1 cellular context compared by ENCODE assay signal in the genomic region with DNA sequence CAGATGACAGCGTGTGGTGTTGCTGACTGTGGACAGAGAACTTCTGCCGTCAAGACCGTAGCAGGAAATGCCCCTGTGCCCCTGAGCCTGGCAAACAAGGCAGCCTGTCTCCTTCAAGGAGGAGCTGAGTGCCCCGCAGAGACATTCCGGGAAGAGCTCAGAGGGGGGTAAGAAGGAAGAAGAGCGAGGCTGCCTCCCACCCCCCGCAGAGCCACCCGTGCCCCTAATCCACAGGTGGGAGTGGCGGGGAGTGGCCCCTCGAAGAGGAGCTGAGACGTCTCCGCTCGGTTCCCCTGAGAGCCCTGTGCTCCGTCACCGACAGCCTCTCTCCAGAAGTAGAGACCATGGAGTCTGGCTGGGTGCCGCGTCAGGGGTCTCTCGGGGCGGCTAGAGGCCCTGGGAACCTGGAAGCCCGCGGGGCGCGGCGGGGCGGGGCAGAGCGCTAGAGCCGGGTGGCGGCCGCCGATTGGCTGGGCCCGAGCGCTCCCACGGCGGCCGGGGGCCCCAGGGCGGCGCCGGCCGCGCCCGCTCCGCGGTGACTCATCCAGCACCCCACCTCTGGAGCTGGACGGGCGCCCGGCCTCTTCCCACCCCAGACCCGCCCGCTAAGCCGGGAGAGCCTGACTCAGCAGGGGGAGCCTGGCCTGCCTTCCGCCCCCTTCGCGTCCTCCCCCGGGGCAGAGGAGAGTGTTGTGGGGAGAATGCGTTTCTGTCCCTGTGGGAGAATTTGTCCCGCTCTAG.
TF ChIP-seq lines count a peak whose summit lies in the region.

No MANE protein-coding gene starts in this region.

TF ChIP-seq in K562, 482 proteins besides CTCF, POLR2A, EP300 and RAD21 (continued from another document and continues in another):
- TF ChIP-seq, protein P1, sequence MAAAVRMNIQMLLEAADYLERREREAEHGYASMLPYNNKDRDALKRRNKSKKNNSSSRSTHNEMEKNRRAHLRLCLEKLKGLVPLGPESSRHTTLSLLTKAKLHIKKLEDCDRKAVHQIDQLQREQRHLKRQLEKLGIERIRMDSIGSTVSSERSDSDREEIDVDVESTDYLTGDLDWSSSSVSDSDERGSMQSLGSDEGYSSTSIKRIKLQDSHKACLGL (CRISPR knock-in tag; IDR thresholded peaks at IDR 0.05; ENCODE audit: borderline replicate concordance, poor library complexity, severe bottlenecking), result no peak
- TF ChIP-seq, protein P2, sequence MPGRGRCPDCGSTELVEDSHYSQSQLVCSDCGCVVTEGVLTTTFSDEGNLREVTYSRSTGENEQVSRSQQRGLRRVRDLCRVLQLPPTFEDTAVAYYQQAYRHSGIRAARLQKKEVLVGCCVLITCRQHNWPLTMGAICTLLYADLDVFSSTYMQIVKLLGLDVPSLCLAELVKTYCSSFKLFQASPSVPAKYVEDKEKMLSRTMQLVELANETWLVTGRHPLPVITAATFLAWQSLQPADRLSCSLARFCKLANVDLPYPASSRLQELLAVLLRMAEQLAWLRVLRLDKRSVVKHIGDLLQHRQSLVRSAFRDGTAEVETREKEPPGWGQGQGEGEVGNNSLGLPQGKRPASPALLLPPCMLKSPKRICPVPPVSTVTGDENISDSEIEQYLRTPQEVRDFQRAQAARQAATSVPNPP (IDR thresholded peaks at IDR 0.05; ENCODE audit: borderline replicate concordance, insufficient read depth, insufficient read length), result no peak
- TF ChIP-seq WHSC1 (IDR thresholded peaks at IDR 0.05; ENCODE audit: low read length) (no peak), MYC (IDR thresholded peaks at IDR 0.05; ENCODE audit: low read depth, low read length) (no peak; the same call in 1 of the 2 replicates), MYC (CRISPR knock-in tag; IDR thresholded peaks at IDR 0.05; ENCODE audit: borderline replicate concordance, low read depth) (no peak), CBX1 (IDR thresholded peaks at IDR 0.05; ENCODE audit: low read depth) (no peak; the same call in 1 of the 2 replicates), RBM17 (IDR thresholded peaks at IDR 0.05; ENCODE audit: borderline replicate concordance, low read depth, low read length) (no peak), ZFX (CRISPR knock-in tag; IDR thresholded peaks at IDR 0.05) (peak; percentile 32; the same call in 1 of the 2 replicates), NCOR1 (IDR thresholded peaks at IDR 0.05) (peak; percentile 60), ETS2 (tag; IDR thresholded peaks at IDR 0.05; ENCODE audit: borderline replicate concordance, poor library complexity, severe bottlenecking) (no peak), POLR3G (IDR thresholded peaks at IDR 0.05; ENCODE audit: extremely low read depth, insufficient read length, insufficient replicate concordance) (no peak), CBFA2T3 (IDR thresholded peaks at IDR 0.05) (peak; percentile 45; the same call in 1 of the 2 replicates), PHTF2 (CRISPR knock-in tag; IDR thresholded peaks at IDR 0.05) (no peak), CXXC5 (CRISPR knock-in tag; IDR thresholded peaks at IDR 0.05) (peak; percentile 82), FOXK2 (conservative IDR thresholded peaks at IDR 0.05 in 1 of 2, IDR thresholded peaks at IDR 0.05 in 1 of 2; ENCODE audit: low read depth in 2 of 2) (0 out of 4 replicates have a peak, but pooled peaks of 1 of the 2 experiments have one; percentile 52), SMAD4 (CRISPR knock-in tag; conservative IDR thresholded peaks at IDR 0.05) (peak; percentile 74), COPS2 (conservative IDR thresholded peaks at IDR 0.05) (no peak), HDAC2 (IDR thresholded peaks at IDR 0.05) (peak; percentile 24; the same call in 1 of the 2 replicates), FOSL1 (tag; conservative IDR thresholded peaks at IDR 0.05) (peak; percentile 98), CC2D1A (IDR thresholded peaks at IDR 0.05) (no peak), SOX6 (IDR thresholded peaks at IDR 0.05) (peak; percentile 69; the same call in 1 of the 2 replicates), SRSF7 (optimal IDR thresholded peaks at IDR 0.05; ENCODE audit: low read depth, low read length) (no peak), EGR1 (conservative IDR thresholded peaks at IDR 0.05) (peak; percentile 96), RCOR1 (IDR thresholded peaks at IDR 0.05; ENCODE audit: borderline replicate concordance in 1 of 2, low read depth in 2 of 2, low read length in 2 of 2) (no peak), PURB (CRISPR knock-in tag; IDR thresholded peaks at IDR 0.05; ENCODE audit: low read depth) (no peak), ZNF175 (CRISPR knock-in tag; IDR thresholded peaks at IDR 0.05; ENCODE audit: low read depth) (no peak; the same call in 1 of the 2 replicates), ZNF354B (CRISPR knock-in tag; IDR thresholded peaks at IDR 0.05) (no peak), IFI16 (CRISPR knock-in tag; IDR thresholded peaks at IDR 0.05) (no peak), ELF1 (tag; IDR thresholded peaks at IDR 0.05) (no peak), ATF1 (CRISPR knock-in tag; IDR thresholded peaks at IDR 0.05) (no peak), ATF1 (tag; IDR thresholded peaks at IDR 0.05) (0 out of 2 replicates have a peak, but pooled peaks have one; percentile 21), MBD2 (IDR thresholded peaks at IDR 0.05; ENCODE audit: borderline replicate concordance, low read depth) (peak; percentile 52; the same call in 1 of the 2 replicates)
- TF ChIP-seq, protein P3, sequence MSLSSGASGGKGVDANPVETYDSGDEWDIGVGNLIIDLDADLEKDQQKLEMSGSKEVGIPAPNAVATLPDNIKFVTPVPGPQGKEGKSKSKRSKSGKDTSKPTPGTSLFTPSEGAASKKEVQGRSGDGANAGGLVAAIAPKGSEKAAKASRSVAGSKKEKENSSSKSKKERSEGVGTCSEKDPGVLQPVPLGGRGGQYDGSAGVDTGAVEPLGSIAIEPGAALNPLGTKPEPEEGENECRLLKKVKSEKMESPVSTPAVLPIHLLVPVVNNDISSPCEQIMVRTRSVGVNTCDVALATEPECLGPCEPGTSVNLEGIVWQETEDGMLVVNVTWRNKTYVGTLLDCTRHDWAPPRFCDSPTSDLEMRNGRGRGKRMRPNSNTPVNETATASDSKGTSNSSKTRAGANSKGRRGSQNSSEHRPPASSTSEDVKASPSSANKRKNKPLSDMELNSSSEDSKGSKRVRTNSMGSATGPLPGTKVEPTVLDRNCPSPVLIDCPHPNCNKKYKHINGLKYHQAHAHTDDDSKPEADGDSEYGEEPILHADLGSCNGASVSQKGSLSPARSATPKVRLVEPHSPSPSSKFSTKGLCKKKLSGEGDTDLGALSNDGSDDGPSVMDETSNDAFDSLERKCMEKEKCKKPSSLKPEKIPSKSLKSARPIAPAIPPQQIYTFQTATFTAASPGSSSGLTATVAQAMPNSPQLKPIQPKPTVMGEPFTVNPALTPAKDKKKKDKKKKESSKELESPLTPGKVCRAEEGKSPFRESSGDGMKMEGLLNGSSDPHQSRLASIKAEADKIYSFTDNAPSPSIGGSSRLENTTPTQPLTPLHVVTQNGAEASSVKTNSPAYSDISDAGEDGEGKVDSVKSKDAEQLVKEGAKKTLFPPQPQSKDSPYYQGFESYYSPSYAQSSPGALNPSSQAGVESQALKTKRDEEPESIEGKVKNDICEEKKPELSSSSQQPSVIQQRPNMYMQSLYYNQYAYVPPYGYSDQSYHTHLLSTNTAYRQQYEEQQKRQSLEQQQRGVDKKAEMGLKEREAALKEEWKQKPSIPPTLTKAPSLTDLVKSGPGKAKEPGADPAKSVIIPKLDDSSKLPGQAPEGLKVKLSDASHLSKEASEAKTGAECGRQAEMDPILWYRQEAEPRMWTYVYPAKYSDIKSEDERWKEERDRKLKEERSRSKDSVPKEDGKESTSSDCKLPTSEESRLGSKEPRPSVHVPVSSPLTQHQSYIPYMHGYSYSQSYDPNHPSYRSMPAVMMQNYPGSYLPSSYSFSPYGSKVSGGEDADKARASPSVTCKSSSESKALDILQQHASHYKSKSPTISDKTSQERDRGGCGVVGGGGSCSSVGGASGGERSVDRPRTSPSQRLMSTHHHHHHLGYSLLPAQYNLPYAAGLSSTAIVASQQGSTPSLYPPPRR (CRISPR knock-in tag; IDR thresholded peaks at IDR 0.05; ENCODE audit: borderline replicate concordance), result no peak
- TF ChIP-seq, protein P4, sequence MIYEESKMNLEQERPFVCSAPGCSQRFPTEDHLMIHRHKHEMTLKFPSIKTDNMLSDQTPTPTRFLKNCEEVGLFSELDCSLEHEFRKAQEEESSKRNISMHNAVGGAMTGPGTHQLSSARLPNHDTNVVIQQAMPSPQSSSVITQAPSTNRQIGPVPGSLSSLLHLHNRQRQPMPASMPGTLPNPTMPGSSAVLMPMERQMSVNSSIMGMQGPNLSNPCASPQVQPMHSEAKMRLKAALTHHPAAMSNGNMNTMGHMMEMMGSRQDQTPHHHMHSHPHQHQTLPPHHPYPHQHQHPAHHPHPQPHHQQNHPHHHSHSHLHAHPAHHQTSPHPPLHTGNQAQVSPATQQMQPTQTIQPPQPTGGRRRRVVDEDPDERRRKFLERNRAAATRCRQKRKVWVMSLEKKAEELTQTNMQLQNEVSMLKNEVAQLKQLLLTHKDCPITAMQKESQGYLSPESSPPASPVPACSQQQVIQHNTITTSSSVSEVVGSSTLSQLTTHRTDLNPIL (CRISPR knock-in tag; IDR thresholded peaks at IDR 0.05), result no peak
- TF ChIP-seq, protein P5, sequence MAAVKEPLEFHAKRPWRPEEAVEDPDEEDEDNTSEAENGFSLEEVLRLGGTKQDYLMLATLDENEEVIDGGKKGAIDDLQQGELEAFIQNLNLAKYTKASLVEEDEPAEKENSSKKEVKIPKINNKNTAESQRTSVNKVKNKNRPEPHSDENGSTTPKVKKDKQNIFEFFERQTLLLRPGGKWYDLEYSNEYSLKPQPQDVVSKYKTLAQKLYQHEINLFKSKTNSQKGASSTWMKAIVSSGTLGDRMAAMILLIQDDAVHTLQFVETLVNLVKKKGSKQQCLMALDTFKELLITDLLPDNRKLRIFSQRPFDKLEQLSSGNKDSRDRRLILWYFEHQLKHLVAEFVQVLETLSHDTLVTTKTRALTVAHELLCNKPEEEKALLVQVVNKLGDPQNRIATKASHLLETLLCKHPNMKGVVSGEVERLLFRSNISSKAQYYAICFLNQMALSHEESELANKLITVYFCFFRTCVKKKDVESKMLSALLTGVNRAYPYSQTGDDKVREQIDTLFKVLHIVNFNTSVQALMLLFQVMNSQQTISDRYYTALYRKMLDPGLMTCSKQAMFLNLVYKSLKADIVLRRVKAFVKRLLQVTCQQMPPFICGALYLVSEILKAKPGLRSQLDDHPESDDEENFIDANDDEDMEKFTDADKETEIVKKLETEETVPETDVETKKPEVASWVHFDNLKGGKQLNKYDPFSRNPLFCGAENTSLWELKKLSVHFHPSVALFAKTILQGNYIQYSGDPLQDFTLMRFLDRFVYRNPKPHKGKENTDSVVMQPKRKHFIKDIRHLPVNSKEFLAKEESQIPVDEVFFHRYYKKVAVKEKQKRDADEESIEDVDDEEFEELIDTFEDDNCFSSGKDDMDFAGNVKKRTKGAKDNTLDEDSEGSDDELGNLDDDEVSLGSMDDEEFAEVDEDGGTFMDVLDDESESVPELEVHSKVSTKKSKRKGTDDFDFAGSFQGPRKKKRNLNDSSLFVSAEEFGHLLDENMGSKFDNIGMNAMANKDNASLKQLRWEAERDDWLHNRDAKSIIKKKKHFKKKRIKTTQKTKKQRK (IDR thresholded peaks at IDR 0.05; ENCODE audit: borderline replicate concordance, low read depth, low read length), result no peak
- TF ChIP-seq, protein P6, sequence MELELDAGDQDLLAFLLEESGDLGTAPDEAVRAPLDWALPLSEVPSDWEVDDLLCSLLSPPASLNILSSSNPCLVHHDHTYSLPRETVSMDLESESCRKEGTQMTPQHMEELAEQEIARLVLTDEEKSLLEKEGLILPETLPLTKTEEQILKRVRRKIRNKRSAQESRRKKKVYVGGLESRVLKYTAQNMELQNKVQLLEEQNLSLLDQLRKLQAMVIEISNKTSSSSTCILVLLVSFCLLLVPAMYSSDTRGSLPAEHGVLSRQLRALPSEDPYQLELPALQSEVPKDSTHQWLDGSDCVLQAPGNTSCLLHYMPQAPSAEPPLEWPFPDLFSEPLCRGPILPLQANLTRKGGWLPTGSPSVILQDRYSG (tag; conservative IDR thresholded peaks at IDR 0.05; ENCODE audit: low read depth), result no peak
- TF ChIP-seq, protein P7, sequence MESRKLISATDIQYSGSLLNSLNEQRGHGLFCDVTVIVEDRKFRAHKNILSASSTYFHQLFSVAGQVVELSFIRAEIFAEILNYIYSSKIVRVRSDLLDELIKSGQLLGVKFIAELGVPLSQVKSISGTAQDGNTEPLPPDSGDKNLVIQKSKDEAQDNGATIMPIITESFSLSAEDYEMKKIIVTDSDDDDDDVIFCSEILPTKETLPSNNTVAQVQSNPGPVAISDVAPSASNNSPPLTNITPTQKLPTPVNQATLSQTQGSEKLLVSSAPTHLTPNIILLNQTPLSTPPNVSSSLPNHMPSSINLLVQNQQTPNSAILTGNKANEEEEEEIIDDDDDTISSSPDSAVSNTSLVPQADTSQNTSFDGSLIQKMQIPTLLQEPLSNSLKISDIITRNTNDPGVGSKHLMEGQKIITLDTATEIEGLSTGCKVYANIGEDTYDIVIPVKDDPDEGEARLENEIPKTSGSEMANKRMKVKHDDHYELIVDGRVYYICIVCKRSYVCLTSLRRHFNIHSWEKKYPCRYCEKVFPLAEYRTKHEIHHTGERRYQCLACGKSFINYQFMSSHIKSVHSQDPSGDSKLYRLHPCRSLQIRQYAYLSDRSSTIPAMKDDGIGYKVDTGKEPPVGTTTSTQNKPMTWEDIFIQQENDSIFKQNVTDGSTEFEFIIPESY (CRISPR knock-in tag; IDR thresholded peaks at IDR 0.05), result no peak
- TF ChIP-seq, protein P8, sequence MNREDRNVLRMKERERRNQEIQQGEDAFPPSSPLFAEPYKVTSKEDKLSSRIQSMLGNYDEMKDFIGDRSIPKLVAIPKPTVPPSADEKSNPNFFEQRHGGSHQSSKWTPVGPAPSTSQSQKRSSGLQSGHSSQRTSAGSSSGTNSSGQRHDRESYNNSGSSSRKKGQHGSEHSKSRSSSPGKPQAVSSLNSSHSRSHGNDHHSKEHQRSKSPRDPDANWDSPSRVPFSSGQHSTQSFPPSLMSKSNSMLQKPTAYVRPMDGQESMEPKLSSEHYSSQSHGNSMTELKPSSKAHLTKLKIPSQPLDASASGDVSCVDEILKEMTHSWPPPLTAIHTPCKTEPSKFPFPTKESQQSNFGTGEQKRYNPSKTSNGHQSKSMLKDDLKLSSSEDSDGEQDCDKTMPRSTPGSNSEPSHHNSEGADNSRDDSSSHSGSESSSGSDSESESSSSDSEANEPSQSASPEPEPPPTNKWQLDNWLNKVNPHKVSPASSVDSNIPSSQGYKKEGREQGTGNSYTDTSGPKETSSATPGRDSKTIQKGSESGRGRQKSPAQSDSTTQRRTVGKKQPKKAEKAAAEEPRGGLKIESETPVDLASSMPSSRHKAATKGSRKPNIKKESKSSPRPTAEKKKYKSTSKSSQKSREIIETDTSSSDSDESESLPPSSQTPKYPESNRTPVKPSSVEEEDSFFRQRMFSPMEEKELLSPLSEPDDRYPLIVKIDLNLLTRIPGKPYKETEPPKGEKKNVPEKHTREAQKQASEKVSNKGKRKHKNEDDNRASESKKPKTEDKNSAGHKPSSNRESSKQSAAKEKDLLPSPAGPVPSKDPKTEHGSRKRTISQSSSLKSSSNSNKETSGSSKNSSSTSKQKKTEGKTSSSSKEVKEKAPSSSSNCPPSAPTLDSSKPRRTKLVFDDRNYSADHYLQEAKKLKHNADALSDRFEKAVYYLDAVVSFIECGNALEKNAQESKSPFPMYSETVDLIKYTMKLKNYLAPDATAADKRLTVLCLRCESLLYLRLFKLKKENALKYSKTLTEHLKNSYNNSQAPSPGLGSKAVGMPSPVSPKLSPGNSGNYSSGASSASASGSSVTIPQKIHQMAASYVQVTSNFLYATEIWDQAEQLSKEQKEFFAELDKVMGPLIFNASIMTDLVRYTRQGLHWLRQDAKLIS (CRISPR knock-in tag; IDR thresholded peaks at IDR 0.05), result no peak
